9 cellular contexts compared by ENCODE assay signal in genomic region chr13:79936368-79937136, GRCh38.
DNase-seq lines count a peak whose midpoint lies in the region; ATAC-seq and TF ChIP-seq lines count a peak whose summit lies in the region.
"Had no signal": no experiment of that assay in that cellular context is flagged by ENCODE, and none has a peak within 500 bp of the region (broad histone marks: within the 10 kb centered on the region; RNA-seq: fewer than 3 reads in every experiment).

No MANE protein-coding gene starts in this region.

- ATAC-seq in foreskin keratinocyte (peak; percentile 99), HG03139 (IDR thresholded peaks at IDR 0.05; ENCODE audit: unreplicated experiment) (no peak)
- ATAC-seq: naive thymus-derived CD4-positive, alpha-beta T cell had no signal

- no peaks in the 10 kb centered on the region for H3K27me3 ChIP-seq in foreskin keratinocyte

- peak; percentile 91 for DNase-seq in AG20443 (ENCODE audit: low spot score)
- peak; percentile 97 to 99 for DNase-seq in SW 1271 (lab: John Stamatoyannopoulos, UW)
- DNase-seq in foreskin keratinocyte, result peak; percentile 97 to 99
- DNase-seq in occipital lobe (lab: John Stamatoyannopoulos, UW), result peak; percentile 69
- no peak for DNase-seq in NCI-H524 (lab: John Stamatoyannopoulos, UW)
- no peak for DNase-seq in NCI-H524 treated with DMSO at 0.1 percent for 48 hours (lab: John Stamatoyannopoulos, UW)
- no peak for DNase-seq in NCI-H2227 treated with DMSO at 0.1 percent for 48 hours (lab: John Stamatoyannopoulos, UW)
- DNase-seq: naive thymus-derived CD4-positive, alpha-beta T cell had no signal

- H3K27ac ChIP-seq in foreskin keratinocyte, result peak overlapping the region; percentile 71

- no peak for TF ChIP-seq CTCF in foreskin keratinocyte (conservative IDR thresholded peaks at IDR 0.05)

- peaks cover 23% of the 10 kb centered on the region for H3K4me1 ChIP-seq in foreskin keratinocyte

Comparison
In these comparisons a context has a peak if more than half of its experiments do, and no peak if none do; other contexts are left out.
1. DNase-seq: peak in AG20443 (single experiment), SW 1271 (2 of 2), foreskin keratinocyte (2 of 2) and occipital lobe (single experiment); none in NCI-H524 (0 of 2), NCI-H524 treated with DMSO at 0.1 percent for 48 hours (single experiment) and NCI-H2227 treated with DMSO at 0.1 percent for 48 hours (single experiment).